In genomic region chr6:160363016-160363996, GRCh38 we compare ENCODE assay signal across 25 cellular contexts. TPM values are rescaled to one million over a fixed set of nuclear protein-coding genes. Genes with fewer than 3 reads are reported as not detected.
A peak's percentile ranks its signal among the peaks of the same experiment; 100 is the strongest.
DNase-seq lines count a peak whose midpoint lies in the region; ATAC-seq, FAIRE-seq and TF ChIP-seq lines count a peak whose summit lies in the region.
"Had no signal": no experiment of that assay in that cellular context is flagged by ENCODE, and none has a peak within 500 bp of the region (broad histone marks: within the 10 kb centered on the region; RNA-seq: fewer than 3 reads in every experiment).

No MANE protein-coding gene starts in this region.

- no TSS peak for BruUV-seq in GM12878 (replicated peaks; lab: Mats Ljungman, UMichigan)

- no peak for TF ChIP-seq EP300 in GM12878 (IDR thresholded peaks at IDR 0.05; ENCODE audit: borderline replicate concordance in 1 of 2, control insufficient read depth in 1 of 2, low read depth in 2 of 2, low read length in 2 of 2)

- H3K4me1 ChIP-seq in GM12878 (ENCODE audit: control insufficient read depth, insufficient read depth, low read length) (no peaks in the 10 kb centered on the region), gastrocnemius medialis (peaks cover 4 to 24% of the 10 kb centered on the region in 2 donors), left lung (peaks cover 0 to 3% of the 10 kb centered on the region in 2 donors)

- H3K4me3 ChIP-seq in GM12878 (no peak overlapping the region), gastrocnemius medialis (no peak overlapping the region), left lung (no peak overlapping the region)

- in situ Hi-C loops in GM12878 (cut with MboI) (no loop called here), gastrocnemius medialis (cut with MboI; ENCODE audit: low sequenced_read_pairs in 4 of 4) (no loop called here)

- H3K9ac ChIP-seq in GM12878 (ENCODE audit: control insufficient read depth, insufficient read depth, low read length): no peak overlapping the region
- H3K9ac ChIP-seq: KMS-11 had no signal

- CTCF ChIA-PET in GM12878 (lab: Yijun Ruan, JAX): no interaction called here

- TF ChIP-seq RAD21 in GM12878 (IDR thresholded peaks at IDR 0.05; ENCODE audit: insufficient read depth, low read depth, low read length): no peak

- H3K9me3 ChIP-seq in GM12878 (replicated peaks; ENCODE audit: control insufficient read depth, insufficient read depth, low read length) (no peaks in the 10 kb centered on the region), gastrocnemius medialis (no peaks in the 10 kb centered on the region), left lung (no peaks in the 10 kb centered on the region)

- ATAC-seq in GM18868 (IDR thresholded peaks at IDR 0.05; ENCODE audit: unreplicated experiment): peak; percentile 43
- ATAC-seq in HG02610 (IDR thresholded peaks at IDR 0.05; ENCODE audit: unreplicated experiment): peak; percentile 53
- peak; percentile 36; the same call in 2 of the 3 replicates for ATAC-seq in GM12878
- no peak for ATAC-seq in gastrocnemius medialis
- ATAC-seq in GM18870 (IDR thresholded peaks at IDR 0.05; ENCODE audit: unreplicated experiment): no peak
- ATAC-seq in left lung: no peak
- ATAC-seq in HG03139 (IDR thresholded peaks at IDR 0.05; ENCODE audit: unreplicated experiment): no peak
- ATAC-seq: Panc1, T-helper 17 cell had no signal

- H3K27me3 ChIP-seq in GM12878 (replicated peaks in 1 of 2; ENCODE audit: control insufficient read depth in 2 of 2, insufficient read depth in 2 of 2, low read length in 1 of 2) (no peaks in the 10 kb centered on the region; a peak in 2 of 4 replicates), gastrocnemius medialis (no peaks in the 10 kb centered on the region), left lung (peaks cover 0 to 5% of the 10 kb centered on the region in 2 donors)

- H4K20me1 ChIP-seq in GM12878 (ENCODE audit: control insufficient read depth, insufficient read depth): no peaks in the 10 kb centered on the region

- TF ChIP-seq POLR2A in GM12878 (IDR thresholded peaks at IDR 0.05; ENCODE audit: low read depth, low read length): no peak
- no peak for TF ChIP-seq POLR2A in gastrocnemius medialis (IDR thresholded peaks at IDR 0.05)

- H3K27ac ChIP-seq in GM12878 (ENCODE audit: control insufficient read depth, insufficient read depth): no peak overlapping the region
- H3K27ac ChIP-seq in gastrocnemius medialis: peak overlapping the region in 3 of 4 donors; percentile 30 to 72 (median 57)
- H3K27ac ChIP-seq in left lung: no peak overlapping the region
- H3K27ac ChIP-seq: KMS-11 had no signal

- WGBS in GM12878 (ENCODE audit: insufficient coverage, insufficient replicate concordance, low lambda C conversion rate, missing lambda C conversion rate): 49% methylated on average over 30 of the region's 30 CpGs

- intact Hi-C loops in GM12878 (cut with micrococcal nuclease; ENCODE audit: unreplicated experiment) (no loop called here), gastrocnemius medialis (cut with DNase I; ENCODE audit: low total_unique reads) (no loop called here), left lung (cut with DNase I) (no loop called here)

- FAIRE-seq in GM12878 (lab: Jason Lieb, UNC): no peak
- FAIRE-seq: A204.1, GM12891, GM18507 had no signal

- RAD21 ChIA-PET in GM12878 (lab: Charles Lee; ENCODE audit: unreplicated experiment): no interaction called here

- SMC1A ChIA-PET in GM12878 (lab: Charles Lee; ENCODE audit: uncharacterized antibody, unreplicated experiment): interaction anchor here (0.6 kb wide), 1 partner anchor 56 kb away, joined by 3 read pairs; no protein-coding TSS in a partner anchor

- POLR2A ChIA-PET in GM12878 (lab: Charles Lee): interaction anchor here (0.6 kb wide), 1 partner anchor 160 kb away, joined by 6 read pairs; no protein-coding TSS in a partner anchor

- H3K36me3 ChIP-seq in GM12878 (ENCODE audit: control insufficient read depth in 2 of 2, insufficient read depth in 2 of 2, low read length in 1 of 2): no peaks in the 10 kb centered on the region
- no peaks in the 10 kb centered on the region for H3K36me3 ChIP-seq in gastrocnemius medialis
- no peaks in the 10 kb centered on the region for H3K36me3 ChIP-seq in left lung

- H3K79me2 ChIP-seq in GM12878 (ENCODE audit: control insufficient read depth, insufficient read depth, low read length): no peaks in the 10 kb centered on the region

- H3K4me2 ChIP-seq in GM12878 (ENCODE audit: control insufficient read depth, insufficient read depth): no peak overlapping the region
- H3K4me2 ChIP-seq: KMS-11 had no signal

- no peak overlapping the region for H2AFZ ChIP-seq in GM12878 (ENCODE audit: control insufficient read depth, low read depth, low read length)

- DNase-seq in GM12878 (ENCODE audit: low read depth, low spot score): no peak
- no peak for DNase-seq in gastrocnemius medialis
- DNase-seq in left lung: no peak
- DNase-seq in NCI-H1436 treated with DMSO at 0.1 percent for 48 hours (lab: John Stamatoyannopoulos, UW): no peak
- DNase-seq: CD4-positive, alpha-beta T cell; DMS153; GF-D8; MV-4-11; NCI-H1417; NCI-H187 treated with DMSO at 0.1 percent for 48 hours; NCI-H345; NCI-H524 treated with DMSO at 0.1 percent for 48 hours; T-helper 17 cell had no signal

- TF ChIP-seq CTCF in GM12878 (IDR thresholded peaks at IDR 0.05 in 2 of 3, conservative IDR thresholded peaks at IDR 0.05 in 1 of 3; ENCODE audit: control insufficient read depth in 2 of 3, extremely low read depth in 1 of 3, insufficient read depth in 1 of 3, low read depth in 3 of 3, low read length in 3 of 3) (no peak), gastrocnemius medialis (IDR thresholded peaks at IDR 0.05 in 4 of 5, conservative IDR thresholded peaks at IDR 0.05 in 1 of 5) (no peak), left lung (IDR thresholded peaks at IDR 0.05) (no peak)

TF ChIP-seq in GM12878, 131 proteins besides CTCF, POLR2A, EP300 and RAD21 (continues in another document):
- TF ChIP-seq ZNF592 (IDR thresholded peaks at IDR 0.05): no peak
- no peak for TF ChIP-seq CHD1 (IDR thresholded peaks at IDR 0.05; ENCODE audit: low read depth, low read length)
- no peak for TF ChIP-seq TCF3 (IDR thresholded peaks at IDR 0.05; ENCODE audit: borderline replicate concordance, insufficient read depth, low read depth, low read length)
- TF ChIP-seq ZNF207 (IDR thresholded peaks at IDR 0.05; ENCODE audit: borderline replicate concordance): no peak
- TF ChIP-seq SPI1 (IDR thresholded peaks at IDR 0.05; ENCODE audit: borderline replicate concordance, insufficient read depth, low read depth, low read length): no peak

RNA-seq across cellular contexts. Expression of gene SLC22A3, which starts 15.1 kb away (rescaled TPM):
- total RNA-seq in GM12878 (2013; cell fraction: nucleolus; rRNA removed): not detected in 2 replicates
- total RNA-seq in GM12878 (2014; rRNA removed): not detected in 2 replicates
- total RNA-seq in GM12878 (2014; rRNA removed; fragmentation: Illumina TruSeq; extraction: Trizol): not detected in 2 replicates
- 0.05 and 0.15 TPM in 2 replicates for total RNA-seq in GM12878 (2021)
- polyA plus RNA-seq in GM12878 (2011; ENCODE audit: low read depth): not detected
- polyA plus RNA-seq in GM12878 (2011; rRNA removed): 0.07 and 0.20 TPM in 2 replicates
- polyA plus RNA-seq in GM12878 (2011; cell fraction: cytosol; rRNA removed): 0.05 and 0.06 TPM in 2 replicates
- polyA plus RNA-seq in GM12878 (2011; cell fraction: nucleus; rRNA removed): 0.12 and 0.16 TPM in 2 replicates
- not detected in 2 replicates for polyA plus RNA-seq in GM12878 (2012)
- not detected in 2 replicates for polyA plus RNA-seq in GM12878 (2014; fragmentation: Illumina TruSeq; extraction: Trizol)
- polyA plus RNA-seq in GM12878 (2014; fragmentation: Nextera tagmentation; extraction: Ambion mirVana): not detected
- polyA plus RNA-seq in GM12878 (2014; rRNA removed): not detected in 2 replicates
- polyA plus RNA-seq in GM12878 (2016; fragmentation: Nextera tagmentation; extraction: Ambion mirVana): not detected
- 0.05 and 0.15 TPM in 2 replicates for polyA minus RNA-seq in GM12878 (2011; rRNA and poly(A)+ RNA removed)
- not detected in 2 replicates for polyA minus RNA-seq in GM12878 (2011; cell fraction: cytosol; rRNA and poly(A)+ RNA removed)
- 0.10 TPM in 1 of 2 replicates, not detected in the other for polyA minus RNA-seq in GM12878 (2011; cell fraction: nucleus; rRNA and poly(A)+ RNA removed)
- total RNA-seq in gastrocnemius medialis: 10 to 100 TPM; 49.5 to 75.4 (median 58.2) TPM
- total RNA-seq in left lung: 10 to 100 TPM; 25.9 to 35.4 TPM
- total RNA-seq: CD4-positive, alpha-beta T cell; H4; SK-MEL-5; T-helper 17 cell had no signal
- polyA plus RNA-seq: BJ had no signal

Comparison
In these comparisons a context has a peak if more than half of its experiments do, and no peak if none do; other contexts are left out.
1. ATAC-seq: peak in GM18868 (single experiment), HG02610 (single experiment) and GM12878 (single experiment); none in gastrocnemius medialis (0 of 2), GM18870 (single experiment), left lung (single experiment) and HG03139 (single experiment).
2. H3K27ac ChIP-seq: peak in gastrocnemius medialis (3 of 4); none in GM12878 (single experiment) and left lung (0 of 2).
3. RNA of gene SLC22A3, which starts 15.1 kb away (total RNA-seq): 49.5 to 75.4 TPM in gastrocnemius medialis and 25.9 to 35.4 TPM in left lung; 0.05 to 0.15 TPM in GM12878; every median in the first group is over 10 times any median in the second.